6 cellular contexts compared by ENCODE assay signal in the genomic region with DNA sequence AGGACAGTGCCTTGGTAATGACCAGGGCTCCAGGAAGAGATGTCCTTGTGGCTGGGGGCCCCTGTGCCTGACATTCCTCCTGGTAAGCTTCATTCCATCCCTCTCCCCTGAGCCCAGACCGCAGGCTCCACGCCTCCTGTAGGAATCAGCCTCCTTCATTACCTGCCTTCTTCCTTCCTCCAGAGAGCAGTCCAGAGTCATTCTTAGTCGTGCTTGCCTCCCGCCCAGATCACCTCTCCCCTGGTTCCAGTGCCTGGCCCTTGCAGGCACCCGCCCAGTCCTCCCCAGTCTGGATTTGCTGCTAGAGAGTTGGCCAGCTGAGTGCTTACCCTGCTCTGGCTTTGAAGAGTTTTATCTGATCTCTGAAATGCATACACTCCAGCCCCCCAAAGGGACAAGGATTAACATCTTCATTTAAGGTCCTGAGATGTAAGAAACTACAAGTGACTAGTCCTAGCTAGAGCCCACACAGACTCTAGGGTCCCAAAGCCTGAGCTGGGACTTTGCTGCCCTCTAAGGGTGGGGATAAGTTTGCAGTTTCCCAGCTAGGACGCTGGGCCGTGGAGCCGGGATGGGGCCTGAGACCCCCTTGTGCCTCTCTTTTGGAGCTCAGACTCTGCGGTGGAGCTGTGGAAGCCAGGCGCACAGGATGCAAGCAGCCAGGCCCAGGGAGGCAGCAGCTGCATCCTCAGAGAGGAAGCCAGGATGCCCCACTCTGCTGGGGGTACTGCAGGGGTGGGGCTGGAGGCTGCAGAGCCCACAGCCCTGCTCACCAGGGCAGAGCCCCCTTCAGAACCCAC. TPM values are rescaled to one million over a fixed set of nuclear protein-coding genes. Genes with fewer than 3 reads are reported as not detected.
DNase-seq lines count a peak whose midpoint lies in the region; ATAC-seq and TF ChIP-seq lines count a peak whose summit lies in the region.

No MANE protein-coding gene starts in this region.

- no peaks in the 10 kb centered on the region for H3K27me3 ChIP-seq in kidney epithelial cell (ENCODE audit: control insufficient read depth, insufficient read depth, low read length)

- H3K9me3 Mint-ChIP-seq in activated CD8-positive, alpha-beta memory T cell treated with anti-CD3 and anti-CD28 coated beads, Interleukin-2, amount 10 ng/mL, durations not matched to agents 7 days and 5 days (ENCODE audit: low read depth), result no peaks in the 10 kb centered on the region

- H3K27me3 Mint-ChIP-seq in activated CD8-positive, alpha-beta memory T cell treated with anti-CD3 and anti-CD28 coated beads, Interleukin-2, amount 10 ng/mL, durations not matched to agents 7 days and 5 days, result no peaks in the 10 kb centered on the region

- TF ChIP-seq CTCF in AG09309 (IDR thresholded peaks at IDR 0.05; ENCODE audit: control insufficient read depth, insufficient read depth, low read depth, low read length, missing control alignments) (peak; percentile 67), kidney epithelial cell (IDR thresholded peaks at IDR 0.05; ENCODE audit: insufficient read depth, low read length, poor library complexity, severe bottlenecking) (peak; percentile 74)

- H3K4me3 ChIP-seq in AG09309 (ENCODE audit: control insufficient read depth, low read depth, low read length), result no peak overlapping the region
- no peak overlapping the region for H3K4me3 ChIP-seq in kidney epithelial cell (ENCODE audit: low read depth, low read length)

- no peak overlapping the region for H3K27ac Mint-ChIP-seq in activated CD8-positive, alpha-beta memory T cell treated with anti-CD3 and anti-CD28 coated beads, Interleukin-2, amount 10 ng/mL, durations not matched to agents 7 days and 5 days

- H3K36me3 ChIP-seq in kidney epithelial cell (ENCODE audit: control insufficient read depth, insufficient read depth, low read length), result no peaks in the 10 kb centered on the region

- no peak overlapping the region for H3K4me3 Mint-ChIP-seq in activated CD8-positive, alpha-beta memory T cell treated with anti-CD3 and anti-CD28 coated beads, Interleukin-2, amount 10 ng/mL, durations not matched to agents 7 days and 5 days

- DNase-seq in AG09309 (ENCODE audit: low read depth), result no peak
- peak; percentile 57 for DNase-seq in activated CD8-positive, alpha-beta memory T cell treated with anti-CD3 and anti-CD28 coated beads, Interleukin-2, amount 10 ng/mL, durations not matched to agents 7 days and 5 days
- DNase-seq in kidney epithelial cell (ENCODE audit: low read depth), result no peak
- no peak for DNase-seq in NCI-H1092 (lab: John Stamatoyannopoulos, UW)

- ATAC-seq in HG02885 (IDR thresholded peaks at IDR 0.05; ENCODE audit: poor library complexity, unreplicated experiment) (peak; percentile 44), HG03439 (IDR thresholded peaks at IDR 0.05; ENCODE audit: unreplicated experiment) (no peak)
- peak; percentile 84 for ATAC-seq in activated CD8-positive, alpha-beta memory T cell treated with anti-CD3 and anti-CD28 coated beads, Interleukin-2, amount 10 ng/mL, durations not matched to agents 7 days and 5 days

- CTCF ChIA-PET in activated CD8-positive, alpha-beta memory T cell treated with anti-CD3 and anti-CD28 coated beads, Interleukin-2, amount 10 ng/mL, durations not matched to agents 7 days and 5 days (lab: Charles Lee), result interaction anchor here (0.6 to 4.2 kb wide), 30 partner anchors 9 to 353 kb away, joined by 3 to 41 read pairs (median 4); a partner anchor contains a TSS

- H3K4me1 Mint-ChIP-seq in activated CD8-positive, alpha-beta memory T cell treated with anti-CD3 and anti-CD28 coated beads, Interleukin-2, amount 10 ng/mL, durations not matched to agents 7 days and 5 days, result peaks cover 10% of the 10 kb centered on the region

- no peaks in the 10 kb centered on the region for H3K36me3 Mint-ChIP-seq in activated CD8-positive, alpha-beta memory T cell treated with anti-CD3 and anti-CD28 coated beads, Interleukin-2, amount 10 ng/mL, durations not matched to agents 7 days and 5 days

RNA-seq across cellular contexts. Expression of a gene that starts 1.6 kb away (rescaled TPM):
- total RNA-seq in activated CD8-positive, alpha-beta memory T cell treated with anti-CD3 and anti-CD28 coated beads, Interleukin-2, amount 10 ng/mL, durations not matched to agents 7 days and 5 days, result 10 to 100 TPM in 1 of 2 experiments, 1 to 10 TPM in 1; 7.5 to 10.2 TPM
- 3.8 and 7.3 TPM in 2 replicates for total RNA-seq in kidney epithelial cell

RNA-seq across cellular contexts. Expression of a gene that starts 10.6 kb away (rescaled TPM):
- total RNA-seq in activated CD8-positive, alpha-beta memory T cell treated with anti-CD3 and anti-CD28 coated beads, Interleukin-2, amount 10 ng/mL, durations not matched to agents 7 days and 5 days, result 10 to 100 TPM; 88.5 to 91.2 TPM
- 18.5 and 20.2 TPM in 2 replicates for total RNA-seq in kidney epithelial cell

RNA-seq across cellular contexts. Expression of a gene that starts 10.8 kb away (rescaled TPM):
- total RNA-seq in activated CD8-positive, alpha-beta memory T cell treated with anti-CD3 and anti-CD28 coated beads, Interleukin-2, amount 10 ng/mL, durations not matched to agents 7 days and 5 days, result 10 to 100 TPM; 26.0 to 29.7 TPM
- 51.6 and 57.1 TPM in 2 replicates for total RNA-seq in kidney epithelial cell

RNA-seq across cellular contexts. Expression of a gene that starts 44.6 kb away (rescaled TPM):
- 100 to 1,000 TPM; 155 to 216 TPM for total RNA-seq in activated CD8-positive, alpha-beta memory T cell treated with anti-CD3 and anti-CD28 coated beads, Interleukin-2, amount 10 ng/mL, durations not matched to agents 7 days and 5 days
- 24.8 and 34.7 TPM in 2 replicates for total RNA-seq in kidney epithelial cell
